In genomic region chr2:74502720-74503505, GRCh38 we compare ENCODE assay signal across 8 cellular contexts. TPM values are rescaled to one million over a fixed set of nuclear protein-coding genes. Genes with fewer than 3 reads are reported as not detected.
DNase-seq lines count a peak whose midpoint lies in the region; ATAC-seq and TF ChIP-seq lines count a peak whose summit lies in the region.

No MANE protein-coding gene starts in this region.

- TF ChIP-seq CTCF in body of pancreas (IDR thresholded peaks at IDR 0.05) (peak in 1 of 7 experiments; percentile 11), spleen (IDR thresholded peaks at IDR 0.05 in 8 of 11, conservative IDR thresholded peaks at IDR 0.05 in 3 of 11) (peak in 1 of 11 experiments; percentile 16)

- H3K27ac ChIP-seq in body of pancreas (peak overlapping the region; percentile 53 to 78 (median 72)), spleen (peak overlapping the region; percentile 41 to 86 (median 71))

- H3K4me3 Mint-ChIP-seq in immature natural killer cell: peak overlapping the region; percentile 82 to 90 (median 86)

- peak; percentile 45 for DNase-seq in SIG-M5 treated with dmso at 0.1 percent for 504 hours (lab: John Stamatoyannopoulos, UW; ENCODE audit: unreplicated experiment)
- no peak for DNase-seq in SIG-M5 (lab: John Stamatoyannopoulos, UW)
- DNase-seq in RKO (ENCODE audit: low spot score): peak; percentile 94
- peak; percentile 67 to 87 (median 82) for DNase-seq in body of pancreas
- DNase-seq in immature natural killer cell: peak; percentile 56 to 64 (median 57)
- peak; percentile 93 for DNase-seq in spleen
- DNase-seq in HPDE6-E6E7 (ENCODE audit: extremely low spot score): no peak

- H3K9me3 Mint-ChIP-seq in immature natural killer cell: no peaks in the 10 kb centered on the region

- H3K27me3 Mint-ChIP-seq in immature natural killer cell (ENCODE audit: low read depth in 3 of 3): peaks cover 16 to 22% (median 16%) of the 10 kb centered on the region in 3 donors

- peaks cover 5 to 16% (median 13%) of the 10 kb centered on the region in 3 donors for H3K36me3 Mint-ChIP-seq in immature natural killer cell

- H3K4me1 ChIP-seq in body of pancreas (peaks cover 69% of the 10 kb centered on the region), spleen (peaks cover 35 to 84% (median 76%) of the 10 kb centered on the region in 6 donors)

- TF ChIP-seq POLR2A in body of pancreas (IDR thresholded peaks at IDR 0.05) (peak; percentile 63 to 75 (median 70)), spleen (IDR thresholded peaks at IDR 0.05) (peak in 1 of 3 donors; percentile 17)

- H3K9me3 ChIP-seq in body of pancreas (no peaks in the 10 kb centered on the region), spleen (no peaks in the 10 kb centered on the region)

- peak; percentile 41 for ATAC-seq in HG02759 (IDR thresholded peaks at IDR 0.05; ENCODE audit: unreplicated experiment)
- ATAC-seq in body of pancreas: peak; percentile 22

- peak overlapping the region; percentile 43 to 74 for H3K4me3 ChIP-seq in body of pancreas
- peak overlapping the region; percentile 41 to 90 (median 54) for H3K4me3 ChIP-seq in spleen

- intact Hi-C loops in body of pancreas (cut with DNase I) (no loop called here), spleen (cut with DNase I; ENCODE audit: low total_unique reads) (loop anchor here (5.0 kb wide), 1 partner anchor 84 kb away; no protein-coding TSS in a partner anchor)

- WGBS in body of pancreas, 2 donors: 0 to 3% methylated on average over 5 to 66 of the region's 67 CpGs
- 1 to 2% (median 1%) methylated on average over 44 to 67 of the region's 67 CpGs for WGBS in spleen, 5 donors

- H3K36me3 ChIP-seq in body of pancreas (replicated peaks in 1 of 2; ENCODE audit: insufficient read depth in 1 of 2, low read depth in 2 of 2): no peaks in the 10 kb centered on the region
- peaks cover 0 to 23% (median 16%) of the 10 kb centered on the region in 6 donors for H3K36me3 ChIP-seq in spleen

- H3K27me3 ChIP-seq in body of pancreas (peaks cover 0 to 5% of the 10 kb centered on the region in 2 donors), spleen (replicated peaks in 1 of 7) (peaks cover 9 to 66% (median 39%) of the 10 kb centered on the region in 7 donors)

- peaks cover 73 to 78% of the 10 kb centered on the region in 2 donors for H3K4me1 Mint-ChIP-seq in immature natural killer cell

- peak overlapping the region; percentile 51 to 89 (median 80) for H3K27ac Mint-ChIP-seq in immature natural killer cell

RNA-seq across cellular contexts. Expression of gene LBX2, which starts 3.5 kb away (rescaled TPM):
- total RNA-seq in body of pancreas: 1 to 10 TPM; 2.3 to 7.6 TPM
- not detected for polyA plus RNA-seq in immature natural killer cell
- total RNA-seq in spleen: 1 to 10 TPM in 3 of 7 donors, under 1 TPM in 4; 0.52 to 2.7 (median 0.89) TPM
- polyA plus RNA-seq in spleen: 1 to 10 TPM in 1 of 3 donors, under 1 TPM in 2; 0.50 to 1.8 (median 0.93) TPM

RNA-seq across cellular contexts. Expression of gene PCGF1, which starts 4.6 kb away (rescaled TPM):
- total RNA-seq in body of pancreas (10 to 100 TPM; 16.5 to 22.3 TPM), spleen (10 to 100 TPM; 12.7 to 20.4 (median 14.7) TPM)
- polyA plus RNA-seq in immature natural killer cell (10 to 100 TPM; 18.8 to 22.8 (median 19.5) TPM), spleen (10 to 100 TPM in 2 of 3 donors, 1 to 10 TPM in 1; 9.6 to 11.8 (median 11.6) TPM)

RNA-seq across cellular contexts. Expression of gene TLX2, which starts 11.3 kb away (rescaled TPM):
- total RNA-seq in body of pancreas: not detected
- polyA plus RNA-seq in immature natural killer cell: not detected
- total RNA-seq in spleen: not detected
- polyA plus RNA-seq in spleen: under 1 TPM in 2 of 3 donors, not detected in 1; 0.04 to 0.05 TPM

RNA-seq across cellular contexts. Expression of gene TTC31, which starts 20.0 kb away (rescaled TPM):
- 10 to 100 TPM; 26.5 to 28.3 TPM for total RNA-seq in body of pancreas
- polyA plus RNA-seq in immature natural killer cell: 10 to 100 TPM; 15.9 to 35.1 (median 31.9) TPM
- total RNA-seq in spleen: 10 to 100 TPM; 34.3 to 51.3 (median 38.3) TPM
- 10 to 100 TPM; 15.7 to 26.7 (median 21.6) TPM for polyA plus RNA-seq in spleen

RNA-seq across cellular contexts. Expression of gene CCDC142, which starts 20.1 kb away (rescaled TPM):
- total RNA-seq in body of pancreas (10 to 100 TPM; 20.5 to 39.2 TPM), spleen (10 to 100 TPM; 22.2 to 59.4 (median 31.6) TPM)
- polyA plus RNA-seq in immature natural killer cell (10 to 100 TPM in 1 of 3 donors, 1 to 10 TPM in 2; 4.1 to 16.6 (median 4.4) TPM), spleen (1 to 10 TPM; 2.8 to 9.3 (median 3.4) TPM)

Comparison
In these comparisons a context has a peak if more than half of its experiments do, and no peak if none do; other contexts are left out.
1. DNase-seq: peak in SIG-M5 treated with dmso at 0.1 percent for 504 hours (single experiment), RKO (single experiment), body of pancreas (4 of 4), immature natural killer cell (3 of 3) and spleen (single experiment); none in SIG-M5 (single experiment) and HPDE6-E6E7 (single experiment).